Comparison of ENCODE assay signal across 8 cellular contexts in the genomic region with DNA sequence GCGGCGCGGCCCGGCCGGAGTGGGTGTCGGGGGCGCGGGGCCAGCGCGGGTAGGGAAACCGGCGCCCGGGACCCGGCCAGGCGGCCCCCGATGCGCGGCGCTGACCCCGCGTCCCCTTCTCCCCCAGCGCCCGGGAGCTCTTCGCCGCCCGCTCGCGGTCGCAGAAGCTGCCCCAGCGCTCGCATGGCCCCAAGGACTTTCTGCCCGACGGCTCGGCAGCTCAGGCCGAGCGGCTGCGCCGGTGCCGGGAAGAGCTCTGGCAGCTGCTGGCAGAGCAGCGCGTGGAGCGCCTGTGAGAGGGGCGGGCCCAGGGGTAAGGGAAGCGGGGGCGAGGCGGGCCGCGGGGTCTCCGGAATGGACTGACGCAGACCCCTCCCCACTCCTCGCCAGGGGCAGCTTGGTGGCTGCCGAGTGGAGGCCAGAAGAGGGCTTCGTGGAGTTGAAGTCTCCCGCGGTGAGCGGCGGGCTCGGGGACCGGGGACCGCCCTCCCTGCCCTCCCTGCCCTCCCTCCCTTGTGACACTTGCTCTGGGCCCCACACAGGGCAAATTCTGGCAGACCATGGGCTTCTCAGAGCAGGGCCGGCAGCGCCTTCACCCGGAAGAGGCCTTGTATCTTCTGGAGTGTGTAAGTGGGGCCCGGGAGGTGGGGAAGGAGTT. TPM values are rescaled to one million over a fixed set of nuclear protein-coding genes. Genes with fewer than 3 reads are reported as not detected.
DNase-seq lines count a peak whose midpoint lies in the region; ATAC-seq, FAIRE-seq and TF ChIP-seq lines count a peak whose summit lies in the region.

No MANE protein-coding gene starts in this region.

- peaks cover 12 to 38% (median 21%) of the 10 kb centered on the region in 3 donors for H3K27me3 Mint-ChIP-seq in CD14-positive monocyte (ENCODE audit: low read depth in 3 of 3)
- no peaks in the 10 kb centered on the region for H3K27me3 Mint-ChIP-seq in natural killer cell treated with Interleukin-12 subunit alpha and Interleukin-12 subunit beta and Interleukin-15 and Interleukin-18, amount 100 ng/mL, for 72 hours

- H3K9me3 Mint-ChIP-seq in CD14-positive monocyte: peaks cover 0 to 3% (median 0%) of the 10 kb centered on the region in 7 donors
- H3K9me3 Mint-ChIP-seq in natural killer cell treated with Interleukin-12 subunit alpha and Interleukin-12 subunit beta and Interleukin-15 and Interleukin-18, amount 100 ng/mL, for 72 hours: no peaks in the 10 kb centered on the region

- no peaks in the 10 kb centered on the region for H3K9me3 ChIP-seq in endothelial cell of umbilical vein (replicated peaks; ENCODE audit: control insufficient read depth, insufficient read depth, low read length)

- TF ChIP-seq CTCF in CD14-positive monocyte (IDR thresholded peaks at IDR 0.05) (no peak), endothelial cell of umbilical vein (IDR thresholded peaks at IDR 0.05; ENCODE audit: extremely low read depth in 1 of 2, insufficient read depth in 1 of 2, low read depth in 1 of 2, low read length in 2 of 2) (no peak)

- peak overlapping the region; percentile 76 for H3K4me2 ChIP-seq in endothelial cell of umbilical vein (ENCODE audit: insufficient read depth, low read length)

- no TSS peak for BruUV-seq in endothelial cell of umbilical vein (replicated peaks; lab: Mats Ljungman, UMichigan)

- DNase-seq in CD14-positive monocyte (ENCODE audit: low spot score): no peak
- DNase-seq in endothelial cell of umbilical vein (ENCODE audit: low read depth, low spot score): no peak
- DNase-seq in natural killer cell treated with Interleukin-12 subunit alpha and Interleukin-12 subunit beta and Interleukin-15 and Interleukin-18, amount 100 ng/mL, for 72 hours (ENCODE audit: low spot score): no peak
- no peak for DNase-seq in SKM-1 treated with dmso at 0.1 percent for 144 hours (lab: John Stamatoyannopoulos, UW; ENCODE audit: unreplicated experiment)
- DNase-seq in putamen (ENCODE audit: low spot score): no peak

- POLR2A ChIA-PET in endothelial cell of umbilical vein (lab: Charles Lee): no interaction called here

- peaks cover 11 to 18% of the 10 kb centered on the region in 2 donors for H3K36me3 Mint-ChIP-seq in CD14-positive monocyte
- H3K36me3 Mint-ChIP-seq in natural killer cell treated with Interleukin-12 subunit alpha and Interleukin-12 subunit beta and Interleukin-15 and Interleukin-18, amount 100 ng/mL, for 72 hours: peaks cover 10% of the 10 kb centered on the region

- H3K79me2 ChIP-seq in endothelial cell of umbilical vein (ENCODE audit: control insufficient read depth, insufficient read depth, low read length): peaks cover 30% of the 10 kb centered on the region

- ATAC-seq in GM19438 (IDR thresholded peaks at IDR 0.05; ENCODE audit: low read depth, unreplicated experiment) (peak; percentile 8), HG03571 (IDR thresholded peaks at IDR 0.05; ENCODE audit: unreplicated experiment) (peak; percentile 9)
- peak; percentile 9 to 14 for ATAC-seq in activated CD4-positive, CD25-positive, alpha-beta regulatory T cell treated with anti-CD3 and anti-CD28 coated beads, Interleukin-2, amount 50 U/mL, for 24 hours
- ATAC-seq in natural killer cell treated with Interleukin-12 subunit alpha and Interleukin-12 subunit beta and Interleukin-15 and Interleukin-18, amount 100 ng/mL, for 72 hours: peak; percentile 25 to 29

- peaks cover 18% of the 10 kb centered on the region for H3K4me1 Mint-ChIP-seq in CD14-positive monocyte
- peaks cover 21 to 23% of the 10 kb centered on the region in 2 donors for H3K4me1 Mint-ChIP-seq in natural killer cell treated with Interleukin-12 subunit alpha and Interleukin-12 subunit beta and Interleukin-15 and Interleukin-18, amount 100 ng/mL, for 72 hours (ENCODE audit: low read depth in 2 of 2)

- dilution Hi-C loops in endothelial cell of umbilical vein (cut with MboI; ENCODE audit: extremely low pct_ligation_motif_present, low sequenced_read_pairs): no loop called here

- H3K27me3 ChIP-seq in endothelial cell of umbilical vein (ENCODE audit: control insufficient read depth in 2 of 2, insufficient read depth in 2 of 2, low read length in 2 of 2): no peaks in the 10 kb centered on the region

- H3K36me3 ChIP-seq in endothelial cell of umbilical vein (ENCODE audit: control insufficient read depth in 2 of 2, extremely low read depth in 1 of 2, insufficient read depth in 2 of 2, low read length in 2 of 2): peaks cover 0 to 2% of the 10 kb centered on the region in 2 experiments

- TF ChIP-seq POLR2A in endothelial cell of umbilical vein (IDR thresholded peaks at IDR 0.05; ENCODE audit: low read depth, low read length): no peak

- H4K20me1 ChIP-seq in endothelial cell of umbilical vein (replicated peaks; ENCODE audit: control insufficient read depth, extremely low read depth, insufficient read depth, low read length): no peaks in the 10 kb centered on the region

- peak overlapping the region; percentile 76 to 87 for H3K4me3 Mint-ChIP-seq in CD14-positive monocyte
- H3K4me3 Mint-ChIP-seq in natural killer cell treated with Interleukin-12 subunit alpha and Interleukin-12 subunit beta and Interleukin-15 and Interleukin-18, amount 100 ng/mL, for 72 hours: peak overlapping the region; percentile 89

- CTCF ChIA-PET in endothelial cell of umbilical vein (lab: Charles Lee): interaction anchor here (0.6 to 2.0 kb wide), 22 partner anchors 8 to 233 kb away, joined by 3 to 13 read pairs (median 5); a partner anchor contains a TSS

- no peak overlapping the region for H3K27ac ChIP-seq in endothelial cell of umbilical vein (ENCODE audit: insufficient read depth, low read depth, low read length)

- peak overlapping the region; percentile 17 to 57 (median 36) for H3K4me3 ChIP-seq in endothelial cell of umbilical vein (replicated peaks in 1 of 3; ENCODE audit: insufficient read depth in 1 of 3, low read depth in 1 of 3, low read length in 3 of 3)

- intact Hi-C loops in CD14-positive monocyte (cut with micrococcal nuclease): loop anchor here (2.0 to 5.0 kb wide), 4 partner anchors 56 to 72 kb away; a partner anchor contains a TSS
- intact Hi-C loops in endothelial cell of umbilical vein (cut with micrococcal nuclease): loop anchor here (1.0 to 10.0 kb wide), 3 partner anchors 8 to 472 kb away; a partner anchor contains a TSS

- peak overlapping the region; percentile 80 for H2AFZ ChIP-seq in endothelial cell of umbilical vein (ENCODE audit: low read depth, low read length)

- no peak for FAIRE-seq in endothelial cell of umbilical vein (lab: Jason Lieb, UNC)

- no peak overlapping the region for H3K27ac Mint-ChIP-seq in CD14-positive monocyte
- peak overlapping the region; percentile 54 to 65 for H3K27ac Mint-ChIP-seq in natural killer cell treated with Interleukin-12 subunit alpha and Interleukin-12 subunit beta and Interleukin-15 and Interleukin-18, amount 100 ng/mL, for 72 hours

- peak overlapping the region; percentile 24 for H3K9ac ChIP-seq in endothelial cell of umbilical vein (replicated peaks; ENCODE audit: extremely low read depth, insufficient read depth, low read length)

- peaks cover 37% of the 10 kb centered on the region for H3K4me1 ChIP-seq in endothelial cell of umbilical vein (ENCODE audit: control insufficient read depth, extremely low read depth, insufficient read depth, low read length)

- H3K9me1 ChIP-seq in endothelial cell of umbilical vein (replicated peaks; ENCODE audit: control insufficient read depth, extremely low read depth, insufficient read depth, low read length): no peaks in the 10 kb centered on the region

TF ChIP-seq in endothelial cell of umbilical vein, 7 proteins besides CTCF, POLR2A, EP300 and RAD21 (continues in another document):
- no peak for TF ChIP-seq MYC (IDR thresholded peaks at IDR 0.05; ENCODE audit: low read depth, low read length)

RNA-seq across cellular contexts. Expression of a gene that starts 0.4 kb away (rescaled TPM):
- 10 to 100 TPM; 11.8 to 13.6 TPM for polyA plus RNA-seq in CD14-positive monocyte
- total RNA-seq in endothelial cell of umbilical vein: 16.7 and 22.3 TPM in 2 replicates
- 26.3 and 28.8 TPM in 2 replicates for polyA plus RNA-seq in endothelial cell of umbilical vein
- 19.9 and 20.0 TPM in 2 replicates for polyA plus RNA-seq in endothelial cell of umbilical vein (2011; cell fraction: cytosol; rRNA removed)
- polyA plus RNA-seq in endothelial cell of umbilical vein (2011; cell fraction: nucleus; rRNA removed): 37.0 and 40.3 TPM in 2 replicates
- polyA plus RNA-seq in endothelial cell of umbilical vein (2012): 17.6 and 22.3 TPM in 2 replicates
- 16.9 and 28.6 TPM in 2 replicates for polyA minus RNA-seq in endothelial cell of umbilical vein
- polyA minus RNA-seq in endothelial cell of umbilical vein (2011; cell fraction: cytosol; rRNA and poly(A)+ RNA removed): 18.0 TPM
- polyA minus RNA-seq in endothelial cell of umbilical vein (2011; cell fraction: nucleus; rRNA and poly(A)+ RNA removed): 6.7 and 11.5 TPM in 2 replicates
- total RNA-seq in natural killer cell treated with Interleukin-12 subunit alpha and Interleukin-12 subunit beta and Interleukin-15 and Interleukin-18, amount 100 ng/mL, for 72 hours: 100 to 1,000 TPM in 1 of 2 donors, 10 to 100 TPM in 1; 37.5 to 106 TPM

RNA-seq across cellular contexts. Expression of a gene that starts 1.4 kb away (rescaled TPM):
- polyA plus RNA-seq in CD14-positive monocyte (not detected), endothelial cell of umbilical vein (10.6 and 13.0 TPM in 2 replicates)
- total RNA-seq in endothelial cell of umbilical vein: 34.6 and 37.6 TPM in 2 replicates
- 8.2 and 9.8 TPM in 2 replicates for polyA plus RNA-seq in endothelial cell of umbilical vein (2011; cell fraction: cytosol; rRNA removed)
- polyA plus RNA-seq in endothelial cell of umbilical vein (2011; cell fraction: nucleus; rRNA removed): 24.7 and 30.9 TPM in 2 replicates
- 12.8 and 16.5 TPM in 2 replicates for polyA plus RNA-seq in endothelial cell of umbilical vein (2012)
- 12.5 and 21.0 TPM in 2 replicates for polyA minus RNA-seq in endothelial cell of umbilical vein
- polyA minus RNA-seq in endothelial cell of umbilical vein (2011; cell fraction: cytosol; rRNA and poly(A)+ RNA removed): 12.1 TPM
- 15.2 and 18.1 TPM in 2 replicates for polyA minus RNA-seq in endothelial cell of umbilical vein (2011; cell fraction: nucleus; rRNA and poly(A)+ RNA removed)
- total RNA-seq in natural killer cell treated with Interleukin-12 subunit alpha and Interleukin-12 subunit beta and Interleukin-15 and Interleukin-18, amount 100 ng/mL, for 72 hours: under 1 TPM; 0.33 to 0.98 TPM

RNA-seq across cellular contexts. Expression of a gene that starts 8.7 kb away (rescaled TPM):
- polyA plus RNA-seq in CD14-positive monocyte (1 to 10 TPM; 4.8 to 7.5 TPM), endothelial cell of umbilical vein (5.3 and 6.1 TPM in 2 replicates)
- total RNA-seq in endothelial cell of umbilical vein: 5.4 and 5.8 TPM in 2 replicates
- polyA plus RNA-seq in endothelial cell of umbilical vein (2011; cell fraction: cytosol; rRNA removed): 2.6 and 2.8 TPM in 2 replicates
- 8.0 and 9.6 TPM in 2 replicates for polyA plus RNA-seq in endothelial cell of umbilical vein (2011; cell fraction: nucleus; rRNA removed)
- polyA plus RNA-seq in endothelial cell of umbilical vein (2012): 1.4 and 3.9 TPM in 2 replicates
- 2.3 and 2.7 TPM in 2 replicates for polyA minus RNA-seq in endothelial cell of umbilical vein
- polyA minus RNA-seq in endothelial cell of umbilical vein (2011; cell fraction: cytosol; rRNA and poly(A)+ RNA removed): 23.6 TPM
- 2.5 and 4.7 TPM in 2 replicates for polyA minus RNA-seq in endothelial cell of umbilical vein (2011; cell fraction: nucleus; rRNA and poly(A)+ RNA removed)
- total RNA-seq in natural killer cell treated with Interleukin-12 subunit alpha and Interleukin-12 subunit beta and Interleukin-15 and Interleukin-18, amount 100 ng/mL, for 72 hours: 10 to 100 TPM; 21.4 to 34.1 TPM

Comparison
In these comparisons a context has a peak if more than half of its experiments do, and no peak if none do; other contexts are left out.
1. H3K27ac Mint-ChIP-seq: peak in natural killer cell treated with Interleukin-12 subunit alpha and Interleukin-12 subunit beta and Interleukin-15 and Interleukin-18, amount 100 ng/mL, for 72 hours (2 of 2); none in CD14-positive monocyte (0 of 7).
2. RNA of a gene that starts 1.4 kb away (total RNA-seq): 34.6 to 37.6 TPM in endothelial cell of umbilical vein; 0.33 to 0.98 TPM in natural killer cell treated with Interleukin-12 subunit alpha and Interleukin-12 subunit beta and Interleukin-15 and Interleukin-18, amount 100 ng/mL, for 72 hours; every median in the first group is over 10 times any median in the second.
3. Peak in every context shown above with its lines, with median percentiles within 50 percentile points of each other: ATAC-seq.